In the genomic region with DNA sequence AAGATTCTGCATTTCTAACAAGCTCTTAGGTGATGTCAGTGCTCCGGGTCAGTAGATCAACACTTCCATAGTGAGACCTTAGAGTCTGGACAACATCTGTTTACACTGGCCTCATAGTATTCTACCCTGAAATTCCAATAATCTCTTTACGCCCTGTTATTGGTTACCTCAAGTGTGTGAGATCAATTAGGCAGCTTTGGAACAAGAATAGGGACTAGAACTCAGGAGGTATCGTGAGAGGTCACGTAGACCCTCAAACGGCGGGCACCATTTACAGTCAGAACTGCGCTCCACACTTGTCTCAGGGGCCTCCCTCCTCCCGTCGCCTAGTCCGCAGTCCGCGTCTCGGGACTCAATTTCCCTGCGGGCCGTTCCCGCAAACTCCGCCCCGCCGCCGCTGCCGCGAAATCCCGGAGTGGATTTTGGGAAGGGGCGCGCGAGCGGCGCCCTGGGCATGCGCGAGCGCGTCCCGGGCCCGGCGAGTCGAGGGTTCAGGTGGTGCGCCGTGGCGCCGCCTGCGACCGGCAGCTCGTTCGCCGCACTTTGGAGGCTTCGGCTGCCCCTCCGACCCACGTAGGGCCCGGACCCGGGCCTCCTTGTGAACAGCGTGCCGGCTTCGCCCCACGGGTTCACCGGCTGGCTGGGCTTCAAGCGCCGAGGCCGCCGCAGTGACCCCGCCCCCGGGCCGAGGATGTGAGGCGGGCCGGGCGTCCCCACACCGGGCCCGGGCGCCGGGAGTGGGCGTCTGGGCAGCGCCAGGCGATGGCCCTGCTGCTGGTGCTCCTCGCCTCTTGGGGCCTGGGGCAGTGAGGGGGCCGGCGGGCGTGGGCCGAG, we compare ENCODE assay signal across 8 cellular contexts. TPM values are rescaled to one million over a fixed set of nuclear protein-coding genes. Genes with fewer than 3 reads are reported as not detected.
A peak's percentile ranks its signal among the peaks of the same experiment; 100 is the strongest.
DNase-seq lines count a peak whose midpoint lies in the region; ATAC-seq and TF ChIP-seq lines count a peak whose summit lies in the region.

Gene PLEKHA8 (plus strand): TSS at position 498 of the 834 bp plus-strand sequence. CDS start 351 bp downstream, outside the sequence.

- peak; percentile 59 for ATAC-seq in omental fat pad (ENCODE audit: low FRiP score)

- peaks cover 30% of the 10 kb centered on the region for H3K4me1 Mint-ChIP-seq in activated naive CD4-positive, alpha-beta T cell treated with anti-CD3 and anti-CD28 coated beads, Interleukin-2, amount 50 U/mL, for 24 hours

- POLR2A ChIA-PET in SK-N-SH (lab: Yijun Ruan, JAX), result interaction anchor here (1.0 kb wide), 1 partner anchor 107 kb away, joined by 3 read pairs; the partner anchor contains the start of gene MTURN

- H3K4me1 ChIP-seq in HAP-1, result peaks cover 26% of the 10 kb centered on the region
- H3K4me1 ChIP-seq in SK-N-SH (ENCODE audit: control insufficient read depth in 1 of 2, insufficient read depth in 2 of 2, low read depth in 1 of 2, low read length in 1 of 2), result peaks cover 19 to 48% of the 10 kb centered on the region in 2 experiments

- peaks cover 2% of the 10 kb centered on the region for H3K36me3 Mint-ChIP-seq in activated naive CD4-positive, alpha-beta T cell treated with anti-CD3 and anti-CD28 coated beads, Interleukin-2, amount 50 U/mL, for 24 hours

- no peaks in the 10 kb centered on the region for H3K27me3 Mint-ChIP-seq in activated naive CD4-positive, alpha-beta T cell treated with anti-CD3 and anti-CD28 coated beads, Interleukin-2, amount 50 U/mL, for 24 hours

- H3K9me3 Mint-ChIP-seq in activated naive CD4-positive, alpha-beta T cell treated with anti-CD3 and anti-CD28 coated beads, Interleukin-2, amount 50 U/mL, for 24 hours, result no peaks in the 10 kb centered on the region

- H3K9me2 ChIP-seq in SK-N-SH, result no peaks in the 10 kb centered on the region

- H3K27ac ChIP-seq in SK-N-SH (ENCODE audit: low read depth in 2 of 2, low read length in 1 of 2) (peak within 1 kb of the TSS; percentile 79 to 96), temporal lobe (ENCODE audit: low read depth, low read length) (peak within 1 kb of the TSS; percentile 34)

- in situ Hi-C loops in HAP-1 (cut with MboI; ENCODE audit: low sequenced_read_pairs), result no loop called here

- under 1% methylated on average over 53 of the region's 77 CpGs for WGBS in SK-N-SH (ENCODE audit: low lambda C conversion rate)

- H4K20me1 ChIP-seq in SK-N-SH (ENCODE audit: insufficient read depth), result peaks cover 36% of the 10 kb centered on the region

- peak within 1 kb of the TSS; percentile 87 for H3K27ac Mint-ChIP-seq in activated naive CD4-positive, alpha-beta T cell treated with anti-CD3 and anti-CD28 coated beads, Interleukin-2, amount 50 U/mL, for 24 hours

- TF ChIP-seq EP300 in SK-N-SH (IDR thresholded peaks at IDR 0.05; ENCODE audit: borderline replicate concordance in 1 of 2, low read depth in 1 of 2, low read length in 1 of 2), result peak; percentile 18 to 42; a peak in 1 of 4 replicates

- H2AFZ ChIP-seq in SK-N-SH (ENCODE audit: low read depth), result peak within 1 kb of the TSS; percentile 92

- H3K9me3 ChIP-seq in HAP-1, result no peaks in the 10 kb centered on the region
- no peaks in the 10 kb centered on the region for H3K9me3 ChIP-seq in MG63
- no peaks in the 10 kb centered on the region for H3K9me3 ChIP-seq in SK-N-SH

- H3K4me3 ChIP-seq in HAP-1, result peak within 1 kb of the TSS; percentile 68
- H3K4me3 ChIP-seq in MG63, result peak within 1 kb of the TSS; percentile 60
- peak within 1 kb of the TSS; percentile 75 to 99 for H3K4me3 ChIP-seq in SK-N-SH (ENCODE audit: low read depth in 2 of 2, low read length in 1 of 2)

- CTCF ChIA-PET in SK-N-SH (lab: Yijun Ruan, JAX), result interaction anchor here (1.1 to 11.9 kb wide), 6 partner anchors 14 to 150 kb away, joined by 3 to 85 read pairs (median 7); no protein-coding TSS in a partner anchor

- DNase-seq in GM03348 (ENCODE audit: low spot score), result peak; percentile 94
- DNase-seq in HAP-1 (ENCODE audit: low spot score in 2 of 2), result peak; percentile 89 to 93
- DNase-seq in MG63, result peak; percentile 79
- peak; percentile 97 for DNase-seq in SK-N-SH
- no peak for DNase-seq in glomerular endothelial cell (ENCODE audit: extremely low read depth, low read depth, low spot score)
- DNase-seq in omental fat pad (ENCODE audit: low spot score), result peak; percentile 52

- H3K4me3 Mint-ChIP-seq in activated naive CD4-positive, alpha-beta T cell treated with anti-CD3 and anti-CD28 coated beads, Interleukin-2, amount 50 U/mL, for 24 hours, result peak within 1 kb of the TSS; percentile 96

- H3K27me3 ChIP-seq in HAP-1 (ENCODE audit: low read depth) (no peaks in the 10 kb centered on the region), MG63 (no peaks in the 10 kb centered on the region), SK-N-SH (ENCODE audit: insufficient read depth) (no peaks in the 10 kb centered on the region)

- H3K36me3 ChIP-seq in HAP-1 (replicated peaks) (no peaks in the 10 kb centered on the region), MG63 (no peaks in the 10 kb centered on the region), SK-N-SH (replicated peaks in 1 of 2; ENCODE audit: control insufficient read depth in 1 of 2, insufficient read depth in 2 of 2, low read length in 1 of 2) (peaks cover 0 to under 1% of the 10 kb centered on the region in 2 experiments)

- TF ChIP-seq CTCF in SK-N-SH (IDR thresholded peaks at IDR 0.05) (no peak), omental fat pad (IDR thresholded peaks at IDR 0.05) (no peak)

- H3K4me2 ChIP-seq in SK-N-SH, result peak within 1 kb of the TSS; percentile 86

- H3K9ac ChIP-seq in SK-N-SH, result peak within 1 kb of the TSS; percentile 75

- peaks cover 7% of the 10 kb centered on the region for H3F3A ChIP-seq in SK-N-SH (replicated peaks; ENCODE audit: insufficient read depth)

- no peak for TF ChIP-seq RAD21 in SK-N-SH (IDR thresholded peaks at IDR 0.05; ENCODE audit: low read length)

- peaks cover 80% of the 10 kb centered on the region for H3K79me2 ChIP-seq in SK-N-SH (ENCODE audit: insufficient read depth)

TF ChIP-seq in SK-N-SH, 30 proteins besides CTCF, POLR2A, EP300 and RAD21 (continues in another document):
- TF ChIP-seq YY1 (IDR thresholded peaks at IDR 0.05; ENCODE audit: low read depth) (peak; percentile 65), GATA2 (CRISPR knock-in tag; IDR thresholded peaks at IDR 0.05) (no peak), RFX5 (IDR thresholded peaks at IDR 0.05; ENCODE audit: low read length) (peak; percentile 75), REST (IDR thresholded peaks at IDR 0.05; ENCODE audit: low read depth, low read length) (no peak; the same call in 1 of the 2 replicates), GABPA (IDR thresholded peaks at IDR 0.05; ENCODE audit: low read depth) (peak; percentile 53), ELF1 (IDR thresholded peaks at IDR 0.05) (0 out of 2 replicates have a peak, but pooled peaks have one; percentile 18), JUND (IDR thresholded peaks at IDR 0.05) (peak; percentile 29; the same call in 1 of the 2 replicates), RCOR1 (IDR thresholded peaks at IDR 0.05; ENCODE audit: low read length) (no peak; the same call in none of the 2 replicates), MAX (IDR thresholded peaks at IDR 0.05; ENCODE audit: low read depth) (peak; percentile 28; the same call in 1 of the 2 replicates), USF2 (IDR thresholded peaks at IDR 0.05; ENCODE audit: borderline replicate concordance, low read depth, low read length) (no peak), RXRA (IDR thresholded peaks at IDR 0.05; ENCODE audit: borderline replicate concordance, low read depth) (no peak; the same call in 1 of the 2 replicates), MXI1 (IDR thresholded peaks at IDR 0.05; ENCODE audit: low read depth, low read length) (peak; percentile 62; the same call in 1 of the 2 replicates), FOXJ3 (CRISPR knock-in tag; IDR thresholded peaks at IDR 0.05) (0 out of 2 replicates have a peak, but pooled peaks have one; percentile 37)

RNA-seq across cellular contexts. Expression of gene PLEKHA8, which starts in this region (rescaled TPM):
- 8.6 and 10.6 TPM in 2 replicates for total RNA-seq in MG63 (2014; rRNA removed; shearing (Covaris generic); ENCODE audit: low replicate concordance)
- 4.9 and 6.1 TPM in 2 replicates for polyA plus RNA-seq in SK-N-SH (2012; rRNA removed)
- 7.3 and 7.5 TPM in 2 replicates for polyA plus RNA-seq in SK-N-SH (2012; cell fraction: cytosol; rRNA removed)
- 4.3 and 9.2 TPM in 2 replicates for polyA plus RNA-seq in SK-N-SH (2012; cell fraction: nucleus; rRNA removed)
- 13.3 and 16.3 TPM in 2 replicates for total RNA-seq in glomerular endothelial cell
- 10 to 100 TPM in 2 of 4 donors, 1 to 10 TPM in 2; 4.6 to 11.8 (median 8.1) TPM for total RNA-seq in omental fat pad
- 24.3 TPM for total RNA-seq in temporal lobe
